21 cellular contexts compared by ENCODE assay signal in genomic region chr4:147182041-147182440, GRCh38.
"Had no signal": no experiment of that assay in that cellular context is flagged by ENCODE, and none has a peak within 500 bp of the region (broad histone marks: within the 10 kb centered on the region; RNA-seq: fewer than 3 reads in every experiment).

No MANE protein-coding gene starts in this region.

- H3K27me3 ChIP-seq: body of pancreas, dorsolateral prefrontal cortex, foreskin keratinocyte, tibial nerve, uterus had no signal

- ATAC-seq: activated CD4-positive, alpha-beta T cell treated with anti-CD3 and anti-CD28 coated beads for 36 hours; activated CD8-positive, alpha-beta memory T cell treated with anti-CD3 and anti-CD28 coated beads, Interleukin-2, amount 10 ng/mL, durations not matched to agents 7 days and 5 days; activated T-helper 17 cell treated with anti-CD3 and anti-CD28 coated beads, Interleukin-2, amount 50 U/mL, for 72 hours; body of pancreas; foreskin keratinocyte; left lobe of liver; naive thymus-derived CD4-positive, alpha-beta T cell; right cardiac atrium had no signal

- H3K4me3 Mint-ChIP-seq: activated CD4-positive, alpha-beta memory T cell treated with anti-CD3 and anti-CD28 coated beads for 36 hours; activated CD4-positive, alpha-beta T cell treated with anti-CD3 and anti-CD28 coated beads for 36 hours; activated CD8-positive, alpha-beta memory T cell treated with anti-CD3 and anti-CD28 coated beads, Interleukin-2, amount 10 ng/mL, durations not matched to agents 7 days and 5 days; activated naive CD8-positive, alpha-beta T cell treated with anti-CD3 and anti-CD28 coated beads, Interleukin-2, amount 10 ng/mL, durations not matched to agents 7 days and 5 days; activated T-helper 17 cell treated with anti-CD3 and anti-CD28 coated beads, Interleukin-2, amount 50 U/mL, for 72 hours; naive thymus-derived CD4-positive, alpha-beta T cell; stimulated activated naive CD8-positive, alpha-beta T cell treated with anti-CD3 and anti-CD28 coated beads, Interleukin-15, Interleukin-2, amounts not matched to agents 100 ng/mL and 50 ng/mL, for 24 hours had no signal

- H3K9me3 Mint-ChIP-seq: activated CD4-positive, alpha-beta memory T cell treated with anti-CD3 and anti-CD28 coated beads for 36 hours; activated naive CD8-positive, alpha-beta T cell treated with anti-CD3 and anti-CD28 coated beads, Interleukin-2, amount 10 ng/mL, durations not matched to agents 7 days and 5 days; stimulated activated naive CD8-positive, alpha-beta T cell treated with anti-CD3 and anti-CD28 coated beads, Interleukin-15, Interleukin-2, amounts not matched to agents 100 ng/mL and 50 ng/mL, for 24 hours had no signal

- H3K4me1 ChIP-seq: body of pancreas, foreskin keratinocyte, tibial nerve, uterus had no signal

- H3K27ac Mint-ChIP-seq: activated CD4-positive, alpha-beta memory T cell treated with anti-CD3 and anti-CD28 coated beads for 36 hours; activated CD4-positive, alpha-beta T cell treated with anti-CD3 and anti-CD28 coated beads for 36 hours; activated CD8-positive, alpha-beta memory T cell treated with anti-CD3 and anti-CD28 coated beads, Interleukin-2, amount 10 ng/mL, durations not matched to agents 7 days and 5 days; activated naive CD8-positive, alpha-beta T cell treated with anti-CD3 and anti-CD28 coated beads, Interleukin-2, amount 10 ng/mL, durations not matched to agents 7 days and 5 days; activated T-helper 17 cell treated with anti-CD3 and anti-CD28 coated beads, Interleukin-2, amount 50 U/mL, for 72 hours; naive thymus-derived CD4-positive, alpha-beta T cell; stimulated activated naive CD8-positive, alpha-beta T cell treated with anti-CD3 and anti-CD28 coated beads, Interleukin-15, Interleukin-2, amounts not matched to agents 100 ng/mL and 50 ng/mL, for 24 hours had no signal

- H3K4me1 Mint-ChIP-seq: activated CD4-positive, alpha-beta T cell treated with anti-CD3 and anti-CD28 coated beads for 36 hours; activated CD8-positive, alpha-beta memory T cell treated with anti-CD3 and anti-CD28 coated beads, Interleukin-2, amount 10 ng/mL, durations not matched to agents 7 days and 5 days; activated naive CD8-positive, alpha-beta T cell treated with anti-CD3 and anti-CD28 coated beads, Interleukin-2, amount 10 ng/mL, durations not matched to agents 7 days and 5 days; activated T-helper 17 cell treated with anti-CD3 and anti-CD28 coated beads, Interleukin-2, amount 50 U/mL, for 72 hours; naive thymus-derived CD4-positive, alpha-beta T cell had no signal

- H3K27ac ChIP-seq: body of pancreas, dorsolateral prefrontal cortex, foreskin keratinocyte, tibial nerve, uterus had no signal

- H3K9me3 ChIP-seq: body of pancreas, uterus had no signal

- DNase-seq: activated CD4-positive, alpha-beta memory T cell treated with anti-CD3 and anti-CD28 coated beads for 36 hours; activated CD4-positive, alpha-beta T cell treated with anti-CD3 and anti-CD28 coated beads for 36 hours; activated CD8-positive, alpha-beta memory T cell treated with anti-CD3 and anti-CD28 coated beads, Interleukin-2, amount 10 ng/mL, durations not matched to agents 7 days and 5 days; activated naive CD4-positive, alpha-beta T cell treated with Interleukin-2 at 50 U/mL for 16 hours; activated naive CD8-positive, alpha-beta T cell treated with anti-CD3 and anti-CD28 coated beads, Interleukin-2, amount 10 ng/mL, durations not matched to agents 7 days and 5 days; activated T-cell treated with anti-CD3 and anti-CD28 coated beads, Interleukin-2, amount 50 U/mL, for 1 hour; amygdala; body of pancreas; dorsolateral prefrontal cortex; foreskin keratinocyte; hypothalamus; islet precursor cell; naive thymus-derived CD4-positive, alpha-beta T cell; posterior cingulate gyrus; right cardiac atrium; uterus had no signal

- H3K36me3 ChIP-seq: tibial nerve, uterus had no signal

- H3K36me3 Mint-ChIP-seq: activated CD4-positive, alpha-beta memory T cell treated with anti-CD3 and anti-CD28 coated beads for 36 hours; activated CD8-positive, alpha-beta memory T cell treated with anti-CD3 and anti-CD28 coated beads, Interleukin-2, amount 10 ng/mL, durations not matched to agents 7 days and 5 days; activated naive CD8-positive, alpha-beta T cell treated with anti-CD3 and anti-CD28 coated beads, Interleukin-2, amount 10 ng/mL, durations not matched to agents 7 days and 5 days had no signal

- H3K27me3 Mint-ChIP-seq: activated CD4-positive, alpha-beta memory T cell treated with anti-CD3 and anti-CD28 coated beads for 36 hours; activated CD8-positive, alpha-beta memory T cell treated with anti-CD3 and anti-CD28 coated beads, Interleukin-2, amount 10 ng/mL, durations not matched to agents 7 days and 5 days; activated naive CD8-positive, alpha-beta T cell treated with anti-CD3 and anti-CD28 coated beads, Interleukin-2, amount 10 ng/mL, durations not matched to agents 7 days and 5 days; stimulated activated naive CD8-positive, alpha-beta T cell treated with anti-CD3 and anti-CD28 coated beads, Interleukin-15, Interleukin-2, amounts not matched to agents 100 ng/mL and 50 ng/mL, for 24 hours had no signal

- H3K4me3 ChIP-seq: body of pancreas, dorsolateral prefrontal cortex, lung, tibial nerve, uterus had no signal
